In the genomic region with DNA sequence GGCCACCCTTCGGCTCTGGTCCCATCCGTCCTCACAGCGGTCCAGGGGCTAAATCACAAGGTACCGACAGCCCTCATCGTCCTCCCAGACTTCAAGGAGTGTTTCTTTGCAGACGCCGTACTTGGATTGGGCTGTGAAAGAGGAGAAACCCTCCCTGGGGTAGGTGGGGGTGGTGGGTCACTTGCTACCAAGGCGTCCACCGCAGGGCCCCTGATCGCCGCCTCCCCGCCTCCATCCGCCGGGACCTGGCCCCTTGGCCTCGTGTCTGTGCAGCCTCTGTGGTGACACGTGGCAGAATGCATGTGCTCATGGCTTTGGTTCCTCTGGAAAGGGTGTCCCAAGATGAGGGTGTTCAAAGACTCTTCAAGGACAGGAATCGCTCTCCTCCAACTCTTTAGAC, we compare ENCODE assay signal across 2 cellular contexts.
TF ChIP-seq lines count a peak whose summit lies in the region.

No MANE protein-coding gene starts in this region.

TF ChIP-seq in SK-N-SH, 30 proteins besides CTCF, POLR2A, EP300 and RAD21 (continued from another document):
- TF ChIP-seq, protein P1, sequence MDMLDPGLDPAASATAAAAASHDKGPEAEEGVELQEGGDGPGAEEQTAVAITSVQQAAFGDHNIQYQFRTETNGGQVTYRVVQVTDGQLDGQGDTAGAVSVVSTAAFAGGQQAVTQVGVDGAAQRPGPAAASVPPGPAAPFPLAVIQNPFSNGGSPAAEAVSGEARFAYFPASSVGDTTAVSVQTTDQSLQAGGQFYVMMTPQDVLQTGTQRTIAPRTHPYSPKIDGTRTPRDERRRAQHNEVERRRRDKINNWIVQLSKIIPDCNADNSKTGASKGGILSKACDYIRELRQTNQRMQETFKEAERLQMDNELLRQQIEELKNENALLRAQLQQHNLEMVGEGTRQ (IDR thresholded peaks at IDR 0.05; ENCODE audit: borderline replicate concordance, low read depth, low read length), result no peak
- TF ChIP-seq, protein P2, sequence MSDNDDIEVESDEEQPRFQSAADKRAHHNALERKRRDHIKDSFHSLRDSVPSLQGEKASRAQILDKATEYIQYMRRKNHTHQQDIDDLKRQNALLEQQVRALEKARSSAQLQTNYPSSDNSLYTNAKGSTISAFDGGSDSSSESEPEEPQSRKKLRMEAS (IDR thresholded peaks at IDR 0.05; ENCODE audit: low read depth), result no peak
- TF ChIP-seq SIN3A (IDR thresholded peaks at IDR 0.05; ENCODE audit: borderline replicate concordance, low read depth, low read length), result no peak
- TF ChIP-seq FOXM1 (IDR thresholded peaks at IDR 0.05; ENCODE audit: low read depth), result no peak
- TF ChIP-seq NRF1 (IDR thresholded peaks at IDR 0.05; ENCODE audit: low read depth, low read length), result no peak
- no peak for TF ChIP-seq YY1 (IDR thresholded peaks at IDR 0.05; ENCODE audit: low read depth)
- TF ChIP-seq TCF12 (IDR thresholded peaks at IDR 0.05), result no peak
- TF ChIP-seq CHD2 (IDR thresholded peaks at IDR 0.05; ENCODE audit: low read length, partially characterized antibody), result no peak
- no peak for TF ChIP-seq FOSL2 (IDR thresholded peaks at IDR 0.05; ENCODE audit: borderline replicate concordance, low read depth)

TF ChIP-seq in SK-N-SH treated with all-trans-retinoic acid at 6 μM for 48 hours, 23 proteins besides CTCF, POLR2A, EP300 and RAD21 (continued from another document):
- TF ChIP-seq, protein P3, sequence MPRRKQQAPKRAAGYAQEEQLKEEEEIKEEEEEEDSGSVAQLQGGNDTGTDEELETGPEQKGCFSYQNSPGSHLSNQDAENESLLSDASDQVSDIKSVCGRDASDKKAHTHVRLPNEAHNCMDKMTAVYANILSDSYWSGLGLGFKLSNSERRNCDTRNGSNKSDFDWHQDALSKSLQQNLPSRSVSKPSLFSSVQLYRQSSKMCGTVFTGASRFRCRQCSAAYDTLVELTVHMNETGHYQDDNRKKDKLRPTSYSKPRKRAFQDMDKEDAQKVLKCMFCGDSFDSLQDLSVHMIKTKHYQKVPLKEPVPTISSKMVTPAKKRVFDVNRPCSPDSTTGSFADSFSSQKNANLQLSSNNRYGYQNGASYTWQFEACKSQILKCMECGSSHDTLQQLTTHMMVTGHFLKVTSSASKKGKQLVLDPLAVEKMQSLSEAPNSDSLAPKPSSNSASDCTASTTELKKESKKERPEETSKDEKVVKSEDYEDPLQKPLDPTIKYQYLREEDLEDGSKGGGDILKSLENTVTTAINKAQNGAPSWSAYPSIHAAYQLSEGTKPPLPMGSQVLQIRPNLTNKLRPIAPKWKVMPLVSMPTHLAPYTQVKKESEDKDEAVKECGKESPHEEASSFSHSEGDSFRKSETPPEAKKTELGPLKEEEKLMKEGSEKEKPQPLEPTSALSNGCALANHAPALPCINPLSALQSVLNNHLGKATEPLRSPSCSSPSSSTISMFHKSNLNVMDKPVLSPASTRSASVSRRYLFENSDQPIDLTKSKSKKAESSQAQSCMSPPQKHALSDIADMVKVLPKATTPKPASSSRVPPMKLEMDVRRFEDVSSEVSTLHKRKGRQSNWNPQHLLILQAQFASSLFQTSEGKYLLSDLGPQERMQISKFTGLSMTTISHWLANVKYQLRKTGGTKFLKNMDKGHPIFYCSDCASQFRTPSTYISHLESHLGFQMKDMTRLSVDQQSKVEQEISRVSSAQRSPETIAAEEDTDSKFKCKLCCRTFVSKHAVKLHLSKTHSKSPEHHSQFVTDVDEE (CRISPR knock-in tag; IDR thresholded peaks at IDR 0.05), result no peak
- TF ChIP-seq ESRRG (CRISPR knock-in tag; IDR thresholded peaks at IDR 0.05), result no peak
- no peak for TF ChIP-seq ZNF565 (CRISPR knock-in tag; conservative IDR thresholded peaks at IDR 0.05; ENCODE audit: low read depth)
- no peak for TF ChIP-seq RARB (CRISPR knock-in tag; IDR thresholded peaks at IDR 0.05)
- no peak for TF ChIP-seq ZNF8 (CRISPR knock-in tag; IDR thresholded peaks at IDR 0.05)
